12 cellular contexts compared by ENCODE assay signal in the genomic region with DNA sequence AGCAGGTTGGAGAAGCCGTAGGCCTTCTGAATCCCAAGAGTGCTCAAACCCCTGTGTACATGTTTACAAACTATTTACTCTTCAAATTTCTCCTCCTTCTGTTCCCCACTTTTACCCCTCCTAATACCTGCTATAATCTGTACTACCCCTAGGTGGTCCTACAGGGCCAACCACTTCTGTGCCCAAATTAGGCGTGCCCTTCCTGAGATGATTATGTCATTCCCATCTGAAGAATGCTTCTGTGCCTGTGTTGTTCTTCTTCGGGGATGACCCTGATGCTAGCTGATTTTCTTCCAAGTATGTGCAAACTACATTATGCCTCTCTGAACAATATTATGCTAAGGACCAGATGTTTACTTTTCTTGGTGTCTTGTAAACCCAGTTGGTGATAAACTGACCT. TPM values are rescaled to one million over a fixed set of nuclear protein-coding genes. Genes with fewer than 3 reads are reported as not detected.
DNase-seq lines count a peak whose midpoint lies in the region; ATAC-seq and TF ChIP-seq lines count a peak whose summit lies in the region.
"Had no signal": no experiment of that assay in that cellular context is flagged by ENCODE, and none has a peak within 500 bp of the region (broad histone marks: within the 10 kb centered on the region; RNA-seq: fewer than 3 reads in every experiment).

No MANE protein-coding gene starts in this region.

- peak; percentile 21; the same call in 1 of the 2 replicates for TF ChIP-seq CTCF in GM12875 (IDR thresholded peaks at IDR 0.05; ENCODE audit: borderline replicate concordance, insufficient read depth, low read depth, low read length)
- TF ChIP-seq CTCF in PC-9 (conservative IDR thresholded peaks at IDR 0.05), result peak; percentile 40

- no peak overlapping the region for H3K56ac ChIP-seq in mesendoderm (ENCODE audit: low read length)

- H3K9ac ChIP-seq in HUES6 (ENCODE audit: low read length) (no peak overlapping the region), mesendoderm (ENCODE audit: low read length) (no peak overlapping the region)

- no peak overlapping the region for H3K4me3 ChIP-seq in GM12875 (ENCODE audit: low read depth, low read length)
- H3K4me3 ChIP-seq in HUES6 (ENCODE audit: low read depth, low read length), result no peak overlapping the region
- H3K4me3 ChIP-seq in PC-9, result no peak overlapping the region
- no peak overlapping the region for H3K4me3 ChIP-seq in mesendoderm (ENCODE audit: low read length)
- H3K4me3 ChIP-seq: right atrium auricular region had no signal

- H3K4me2 ChIP-seq in PC-9 (no peak overlapping the region), mesendoderm (ENCODE audit: low read length) (no peak overlapping the region)

- no peak overlapping the region for H2BK120ac ChIP-seq in mesendoderm (ENCODE audit: low read depth, low read length)

- no peak overlapping the region for H3K23ac ChIP-seq in mesendoderm (ENCODE audit: low read length)

- WGBS in mesendoderm (ENCODE audit: extremely low coverage, insufficient coverage, low lambda C conversion rate), result no CpG with 5 or more reads among the region's 3 CpGs

- H3K18ac ChIP-seq in mesendoderm (ENCODE audit: low read length), result no peak overlapping the region

- H2BK15ac ChIP-seq in mesendoderm (replicated peaks; ENCODE audit: low read depth), result no peak overlapping the region

- no peaks in the 10 kb centered on the region for H3K36me3 ChIP-seq in HUES6 (ENCODE audit: control insufficient read depth, insufficient read depth, low read length)
- no peaks in the 10 kb centered on the region for H3K36me3 ChIP-seq in PC-9 (ENCODE audit: low read depth)
- no peaks in the 10 kb centered on the region for H3K36me3 ChIP-seq in mesendoderm (ENCODE audit: control insufficient read depth, insufficient read depth, low read length)
- H3K36me3 ChIP-seq: right atrium auricular region had no signal

- no peaks in the 10 kb centered on the region for H4K20me1 ChIP-seq in PC-9 (ENCODE audit: insufficient read depth)

- H3K9me2 ChIP-seq in PC-9 (ENCODE audit: insufficient read depth), result no peaks in the 10 kb centered on the region

- H3K9me3 ChIP-seq in HUES6 (ENCODE audit: control insufficient read depth, insufficient read depth, low read depth, low read length), result no peaks in the 10 kb centered on the region
- H3K9me3 ChIP-seq in PC-9 (ENCODE audit: insufficient read depth, low read depth), result no peaks in the 10 kb centered on the region
- H3K9me3 ChIP-seq: right atrium auricular region had no signal

- H3K27ac ChIP-seq in HUES6 (ENCODE audit: low read depth, low read length) (peak overlapping the region; percentile 21; the same call in 1 of the 2 replicates), PC-9 (no peak overlapping the region), mesendoderm (ENCODE audit: low read depth, low read length) (no peak overlapping the region)
- H3K27ac ChIP-seq: right atrium auricular region had no signal

- BruUV-seq in PC-9 (replicated peaks; lab: Mats Ljungman, UMichigan), result no TSS peak

- ATAC-seq in HG02642 (IDR thresholded peaks at IDR 0.05; ENCODE audit: poor library complexity, unreplicated experiment) (no peak), HG03469 (IDR thresholded peaks at IDR 0.05; ENCODE audit: unreplicated experiment) (no peak)
- ATAC-seq: left colon had no signal

- POLR2A ChIA-PET in PC-9 (lab: Charles Lee; ENCODE audit: unreplicated experiment), result interaction anchor here (0.5 kb wide), 1 partner anchor 331 kb away, joined by 13 read pairs; no protein-coding TSS in a partner anchor

- H4K5ac ChIP-seq in mesendoderm (ENCODE audit: low read length), result no peak overlapping the region

- H3K79me2 ChIP-seq in PC-9 (ENCODE audit: low read depth), result no peaks in the 10 kb centered on the region
- H3K79me2 ChIP-seq in mesendoderm (ENCODE audit: control insufficient read depth, insufficient read depth, low read length), result no peaks in the 10 kb centered on the region

- intact Hi-C loops in PC-9 (cut with micrococcal nuclease; ENCODE audit: unreplicated experiment), result no loop called here

- no peaks in the 10 kb centered on the region for H3K79me1 ChIP-seq in mesendoderm (ENCODE audit: low read length)

- no peak overlapping the region for H2AK5ac ChIP-seq in mesendoderm (ENCODE audit: low read length)

- no peak overlapping the region for H3K4ac ChIP-seq in mesendoderm (ENCODE audit: low read depth, low read length)

- H2BK5ac ChIP-seq in mesendoderm (ENCODE audit: low read length), result no peak overlapping the region

- H4K8ac ChIP-seq in mesendoderm (ENCODE audit: low read depth, low read length), result no peak overlapping the region

- CTCF ChIA-PET in PC-9 (lab: Charles Lee), result no interaction called here

- no peak for DNase-seq in PC-9
- peak; percentile 64 for DNase-seq in mesendoderm
- no peak for DNase-seq in DMS114 treated with DMSO at 0.1 percent for 48 hours (lab: John Stamatoyannopoulos, UW; ENCODE audit: unreplicated experiment)
- no peak for DNase-seq in cortex of kidney (lab: John Stamatoyannopoulos, UW)
- DNase-seq: activated naive CD8-positive, alpha-beta T cell treated with anti-CD3 and anti-CD28 coated beads, Interleukin-2, amount 10 ng/mL, durations not matched to agents 7 days and 5 days; left colon; stimulated activated CD8-positive, alpha-beta memory T cell treated with anti-CD3 and anti-CD28 coated beads, Interleukin-4, amount 100 ng/mL, for 48 hours had no signal

- no peak overlapping the region for H2AFZ ChIP-seq in PC-9

- no peaks in the 10 kb centered on the region for H3F3A ChIP-seq in PC-9 (ENCODE audit: insufficient read depth, low read depth)

- H3K4me1 ChIP-seq in HUES6 (ENCODE audit: control insufficient read depth, insufficient read depth, low read length) (peaks cover 41% of the 10 kb centered on the region), PC-9 (replicated peaks; ENCODE audit: insufficient read depth) (no peaks in the 10 kb centered on the region), mesendoderm (ENCODE audit: control insufficient read depth, low read depth, low read length) (no peaks in the 10 kb centered on the region)
- H3K4me1 ChIP-seq: right atrium auricular region had no signal

- no peaks in the 10 kb centered on the region for H3K27me3 ChIP-seq in HUES6 (ENCODE audit: control insufficient read depth, insufficient read depth, low read length)
- H3K27me3 ChIP-seq in PC-9 (ENCODE audit: insufficient read depth, low read depth), result no peaks in the 10 kb centered on the region
- H3K27me3 ChIP-seq in mesendoderm (ENCODE audit: insufficient read depth, low read length, poor library complexity), result no peaks in the 10 kb centered on the region
- H3K27me3 ChIP-seq: right atrium auricular region had no signal

RNA-seq across cellular contexts. Expression of a gene that starts 20.5 kb away (rescaled TPM):
- total RNA-seq in PC-9 (2021), result not detected in 2 replicates
- polyA plus RNA-seq in mesendoderm (2013, experiment 1 of 2), result not detected
- not detected for polyA plus RNA-seq in mesendoderm (2013, experiment 2 of 2)
- total RNA-seq: activated naive CD8-positive, alpha-beta T cell treated with anti-CD3 and anti-CD28 coated beads, Interleukin-2, amount 10 ng/mL, durations not matched to agents 7 days and 5 days; right atrium auricular region had no signal
